Comparison of ENCODE assay signal across 8 cellular contexts in the genomic region with DNA sequence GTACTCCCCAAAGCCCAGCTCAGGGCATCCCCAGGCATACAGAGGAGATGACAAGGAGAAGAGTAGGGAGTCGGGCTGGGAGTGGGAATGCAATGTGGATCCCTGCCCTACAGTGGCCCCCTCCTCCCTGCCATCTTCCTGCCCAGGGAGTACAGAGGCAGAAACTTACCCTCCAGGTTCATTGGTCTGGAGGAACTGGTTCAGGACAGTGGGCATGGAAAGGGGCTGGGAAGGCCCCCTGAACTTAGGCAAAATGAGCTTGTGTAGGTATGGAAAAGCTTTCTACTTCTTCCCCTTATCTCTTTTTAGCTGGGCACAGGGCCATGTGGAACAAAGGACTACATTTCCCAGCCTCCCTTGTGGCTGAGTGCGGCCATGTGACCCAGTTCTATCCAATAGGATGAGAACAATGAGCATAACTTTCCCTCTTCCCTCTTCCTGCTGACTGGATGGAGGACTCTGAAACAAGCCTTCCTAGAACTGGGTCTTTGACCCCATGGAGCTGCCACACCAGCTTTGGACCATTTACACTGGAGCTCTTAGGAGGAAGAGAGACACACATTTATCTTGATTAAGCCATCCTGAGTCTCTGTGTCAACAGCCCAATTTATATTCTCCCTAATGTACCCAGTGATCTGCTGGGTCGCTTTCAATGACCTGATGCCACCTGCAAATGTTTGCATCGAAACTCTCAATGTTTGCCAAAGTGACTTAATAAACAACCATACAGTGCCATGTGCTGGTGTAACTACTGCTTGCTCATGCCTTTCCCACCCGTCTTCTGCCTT. TPM values are rescaled to one million over a fixed set of nuclear protein-coding genes. Genes with fewer than 3 reads are reported as not detected.
DNase-seq lines count a peak whose midpoint lies in the region; ATAC-seq, FAIRE-seq and TF ChIP-seq lines count a peak whose summit lies in the region.

No MANE protein-coding gene starts in this region.

- H4K20me1 ChIP-seq in Loucy (ENCODE audit: insufficient read depth, low read length, poor library complexity, severe bottlenecking): no peaks in the 10 kb centered on the region

- no peak for FAIRE-seq in RCC 7860 (lab: Jason Lieb, UNC)

- no peak overlapping the region for H3K9ac ChIP-seq in Loucy (ENCODE audit: low read depth, low read length, poor library complexity, severe bottlenecking)

- no peaks in the 10 kb centered on the region for H3K36me3 Mint-ChIP-seq in MCF 10A (ENCODE audit: insufficient read depth, unreplicated experiment)

- no peaks in the 10 kb centered on the region for H3K79me2 ChIP-seq in Loucy (ENCODE audit: insufficient read depth, low read length)

- no peak overlapping the region for H3K4me3 Mint-ChIP-seq in MCF 10A (ENCODE audit: unreplicated experiment)

- DNase-seq in Right ventricle myocardium inferior (ENCODE audit: missing footprints) (no peak), right atrium auricular region (ENCODE audit: low spot score) (no peak), RCC 7860 (ENCODE audit: low spot score) (peak; percentile 61), MCF 10A (ENCODE audit: unreplicated experiment) (peak; percentile 76), islet precursor cell (peak; percentile 70)
- peak; percentile 48 for DNase-seq in stimulated activated naive CD8-positive, alpha-beta T cell treated with anti-CD3 and anti-CD28 coated beads, Interleukin-15, Interleukin-2, amounts not matched to agents 100 U/mL and 50 U/mL, for 24 hours

- H3K4me2 ChIP-seq in Loucy (ENCODE audit: low read depth, low read length, poor library complexity, severe bottlenecking): peak overlapping the region; percentile 40

- H3K36me3 ChIP-seq in right atrium auricular region: no peaks in the 10 kb centered on the region
- no peaks in the 10 kb centered on the region for H3K36me3 ChIP-seq in Loucy (ENCODE audit: insufficient read depth, low read length)

- H3K4me1 ChIP-seq in right atrium auricular region (peaks cover 0 to 7% of the 10 kb centered on the region in 2 donors), Loucy (ENCODE audit: insufficient read depth, low read length, poor library complexity, severe bottlenecking) (peaks cover 7% of the 10 kb centered on the region)

- peak overlapping the region; percentile 62; the same call in 1 of the 2 replicates for H2AFZ ChIP-seq in Loucy (ENCODE audit: low read length)

- intact Hi-C loops in Right ventricle myocardium inferior (cut with DNase I): loop anchor here (5.0 kb wide), 2 partner anchors 102 to 192 kb away; no protein-coding TSS in a partner anchor
- intact Hi-C loops in MCF 10A (cut with micrococcal nuclease): no loop called here

- BruUV-seq in MCF 10A (replicated peaks; lab: Mats Ljungman, UMichigan): no TSS peak

- no peaks in the 10 kb centered on the region for H3K9me3 Mint-ChIP-seq in MCF 10A (ENCODE audit: unreplicated experiment)

- H3K9me2 ChIP-seq in Loucy (replicated peaks; ENCODE audit: low read depth, low read length): no peaks in the 10 kb centered on the region

- no peaks in the 10 kb centered on the region for H3K27me3 ChIP-seq in right atrium auricular region
- no peaks in the 10 kb centered on the region for H3K27me3 ChIP-seq in Loucy (ENCODE audit: insufficient read depth, low read length, poor library complexity, severe bottlenecking)

- CTCF ChIA-PET in MCF 10A (lab: Yijun Ruan, JAX): interaction anchor here (0.5 to 9.8 kb wide), 12 partner anchors 13 to 442 kb away, joined by 3 to 62 read pairs (median 3); no protein-coding TSS in a partner anchor

- POLR2A ChIA-PET in MCF 10A (lab: Yijun Ruan, JAX): no interaction called here

- no peak overlapping the region for H3K27ac ChIP-seq in right atrium auricular region

- H3K27ac Mint-ChIP-seq in MCF 10A (ENCODE audit: low read depth, unreplicated experiment): no peak overlapping the region

- peaks cover 11% of the 10 kb centered on the region for H3K4me1 Mint-ChIP-seq in MCF 10A (ENCODE audit: insufficient read depth, unreplicated experiment)

- no peaks in the 10 kb centered on the region for H3K27me3 Mint-ChIP-seq in MCF 10A (ENCODE audit: insufficient read depth, unreplicated experiment)

- H3K4me3 ChIP-seq in right atrium auricular region: no peak overlapping the region
- H3K4me3 ChIP-seq in Loucy (ENCODE audit: low read length, poor library complexity, severe bottlenecking): peak overlapping the region; percentile 23

- H3F3A ChIP-seq in Loucy (ENCODE audit: low read depth): no peaks in the 10 kb centered on the region

- TF ChIP-seq CTCF in right atrium auricular region (IDR thresholded peaks at IDR 0.05) (no peak), Loucy (conservative IDR thresholded peaks at IDR 0.05; ENCODE audit: low read length) (no peak), MCF 10A (IDR thresholded peaks at IDR 0.05; ENCODE audit: unreplicated experiment) (no peak)

- ATAC-seq in Right ventricle myocardium inferior (peak; percentile 71), HG02678 (IDR thresholded peaks at IDR 0.05; ENCODE audit: unreplicated experiment) (no peak)
- ATAC-seq in stimulated activated naive CD8-positive, alpha-beta T cell treated with anti-CD3 and anti-CD28 coated beads, Interleukin-15, Interleukin-2, amounts not matched to agents 100 U/mL and 50 U/mL, for 24 hours: peak; percentile 37

- H3K9me3 ChIP-seq in right atrium auricular region (no peaks in the 10 kb centered on the region), Loucy (ENCODE audit: insufficient read depth, low read depth, low read length) (no peaks in the 10 kb centered on the region)

RNA-seq across cellular contexts. Expression of a gene that starts 25.0 kb away (rescaled TPM):
- total RNA-seq in Right ventricle myocardium inferior: 5.7 TPM
- 1 to 10 TPM; 1.3 to 7.3 TPM for total RNA-seq in right atrium auricular region
- not detected in 2 replicates for total RNA-seq in MCF 10A (2022)

Comparison
In these comparisons a context has a peak if more than half of its experiments do, and no peak if none do; other contexts are left out.
1. DNase-seq: peak in RCC 7860 (single experiment), MCF 10A (single experiment), islet precursor cell (single experiment) and stimulated activated naive CD8-positive, alpha-beta T cell treated with anti-CD3 and anti-CD28 coated beads, Interleukin-15, Interleukin-2, amounts not matched to agents 100 U/mL and 50 U/mL, for 24 hours (single experiment); none in Right ventricle myocardium inferior (single experiment) and right atrium auricular region (single experiment).